Comparison of ENCODE assay signal across 23 cellular contexts in the genomic region with DNA sequence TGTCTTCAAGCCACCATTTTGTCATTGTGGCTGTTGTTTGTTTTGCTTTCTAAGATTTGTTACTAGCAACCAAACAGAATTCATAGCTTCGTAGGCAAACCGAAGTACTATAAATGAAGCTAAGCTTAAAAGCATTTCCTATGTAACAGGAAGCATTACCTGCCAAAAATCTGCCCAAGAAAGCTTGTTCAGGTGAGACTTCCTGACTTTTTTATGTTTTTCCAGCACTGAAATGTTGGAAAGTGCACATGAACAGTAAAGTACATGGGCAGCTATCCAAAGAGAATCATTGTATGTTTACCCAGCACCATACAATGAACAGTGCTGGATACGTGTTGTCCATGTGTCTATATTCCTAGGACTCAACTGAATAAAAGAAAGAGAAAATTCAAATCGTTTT.
DNase-seq lines count a peak whose midpoint lies in the region; ATAC-seq and TF ChIP-seq lines count a peak whose summit lies in the region.
"Had no signal": no experiment of that assay in that cellular context is flagged by ENCODE, and none has a peak within 500 bp of the region (broad histone marks: within the 10 kb centered on the region; RNA-seq: fewer than 3 reads in every experiment).

No MANE protein-coding gene starts in this region.

- no peaks in the 10 kb centered on the region for H3K9me3 ChIP-seq in SK-N-SH
- H3K9me3 ChIP-seq: HAP-1 had no signal

- H3K4me1 ChIP-seq in SK-N-SH (ENCODE audit: control insufficient read depth in 1 of 2, insufficient read depth in 2 of 2, low read depth in 1 of 2, low read length in 1 of 2): peaks cover 0 to 16% of the 10 kb centered on the region in 2 experiments; a peak in 3 of 4 replicates
- H3K4me1 ChIP-seq: HAP-1 had no signal

- no peaks in the 10 kb centered on the region for H3K36me3 ChIP-seq in SK-N-SH (replicated peaks in 1 of 2; ENCODE audit: control insufficient read depth in 1 of 2, insufficient read depth in 2 of 2, low read length in 1 of 2)
- H3K36me3 ChIP-seq: HAP-1 had no signal

- TF ChIP-seq CTCF in SK-N-SH (IDR thresholded peaks at IDR 0.05): no peak

- TF ChIP-seq RAD21 in SK-N-SH (IDR thresholded peaks at IDR 0.05; ENCODE audit: low read length): no peak

- TF ChIP-seq EP300 in SK-N-SH (IDR thresholded peaks at IDR 0.05; ENCODE audit: borderline replicate concordance in 1 of 2, low read depth in 1 of 2, low read length in 1 of 2): no peak

- no peak overlapping the region for H3K27ac ChIP-seq in SK-N-SH (ENCODE audit: low read depth in 2 of 2, low read length in 1 of 2)
- H3K27ac ChIP-seq: 22Rv1 had no signal

- no peaks in the 10 kb centered on the region for H3K27me3 ChIP-seq in SK-N-SH (ENCODE audit: insufficient read depth)

- H3K4me2 ChIP-seq in SK-N-SH: no peak overlapping the region

- no peaks in the 10 kb centered on the region for H4K20me1 ChIP-seq in SK-N-SH (ENCODE audit: insufficient read depth)

- POLR2A ChIA-PET in SK-N-SH (lab: Yijun Ruan, JAX): no interaction called here

- no peak overlapping the region for H2AFZ ChIP-seq in SK-N-SH (ENCODE audit: low read depth)

- no peak for ATAC-seq in HG03442 (IDR thresholded peaks at IDR 0.05; ENCODE audit: unreplicated experiment)
- ATAC-seq: Panc1, SK-N-SH treated with all-trans-retinoic acid at 6 μM for 48 hours had no signal

- no peak overlapping the region for H3K9ac ChIP-seq in SK-N-SH

- CTCF ChIA-PET in SK-N-SH (lab: Yijun Ruan, JAX): interaction anchor here (1.4 kb wide), 1 partner anchor 15 kb away, joined by 4 read pairs; no protein-coding TSS in a partner anchor

- DNase-seq in NCI-H1092 treated with DMSO at 0.1 percent for 48 hours (lab: John Stamatoyannopoulos, UW) (peak; percentile 32), NCI-H1092 (lab: John Stamatoyannopoulos, UW) (no peak), DMS153 treated with DMSO at 0.1 percent for 48 hours (lab: John Stamatoyannopoulos, UW; ENCODE audit: unreplicated experiment) (peak; percentile 41), NCI-H774 (lab: John Stamatoyannopoulos, UW) (peak; percentile 38), lung microvascular endothelial cell (ENCODE audit: low read depth in 2 of 2) (peak; percentile 27 to 84), NOMO-1 (lab: John Stamatoyannopoulos, UW; ENCODE audit: unreplicated experiment in 2 of 2) (no peak), SK-N-SH (no peak)
- DNase-seq: Calu3; CD4-positive, alpha-beta T cell; DMS79 treated with DMSO at 0.1 percent for 48 hours; Karpas-422; MM.1S; NCI-H1417; NCI-H1930; NCI-H2227 treated with DMSO at 0.1 percent for 48 hours; NCI-H526 treated with DMSO at 0.1 percent for 48 hours; SHP77; T-helper 1 cell had no signal

- H3K4me3 ChIP-seq in SK-N-SH (ENCODE audit: low read depth in 2 of 2, low read length in 1 of 2): no peak overlapping the region
- H3K4me3 ChIP-seq: HAP-1 had no signal

- H3F3A ChIP-seq in SK-N-SH (replicated peaks; ENCODE audit: insufficient read depth): peaks cover 13% of the 10 kb centered on the region

- whole genome bisulfite sequencing in SK-N-SH (ENCODE audit: low lambda C conversion rate): 83% methylated on average over 4 of the region's 4 CpGs

- no peaks in the 10 kb centered on the region for H3K79me2 ChIP-seq in SK-N-SH (ENCODE audit: insufficient read depth)

- H3K9me2 ChIP-seq in SK-N-SH: no peaks in the 10 kb centered on the region

TF ChIP-seq in SK-N-SH, 30 proteins besides CTCF, POLR2A, EP300 and RAD21:
- TF ChIP-seq FOXM1 (IDR thresholded peaks at IDR 0.05; ENCODE audit: low read depth): no peak
- no peak for TF ChIP-seq MEF2A (IDR thresholded peaks at IDR 0.05; ENCODE audit: borderline replicate concordance, low read depth)
- TF ChIP-seq TAF1 (IDR thresholded peaks at IDR 0.05; ENCODE audit: borderline replicate concordance, low read depth, low read length): no peak
- TF ChIP-seq, protein P1, sequence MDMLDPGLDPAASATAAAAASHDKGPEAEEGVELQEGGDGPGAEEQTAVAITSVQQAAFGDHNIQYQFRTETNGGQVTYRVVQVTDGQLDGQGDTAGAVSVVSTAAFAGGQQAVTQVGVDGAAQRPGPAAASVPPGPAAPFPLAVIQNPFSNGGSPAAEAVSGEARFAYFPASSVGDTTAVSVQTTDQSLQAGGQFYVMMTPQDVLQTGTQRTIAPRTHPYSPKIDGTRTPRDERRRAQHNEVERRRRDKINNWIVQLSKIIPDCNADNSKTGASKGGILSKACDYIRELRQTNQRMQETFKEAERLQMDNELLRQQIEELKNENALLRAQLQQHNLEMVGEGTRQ (IDR thresholded peaks at IDR 0.05; ENCODE audit: borderline replicate concordance, low read depth, low read length): no peak
- TF ChIP-seq EZH2phosphoT487 (IDR thresholded peaks at IDR 0.05; ENCODE audit: borderline replicate concordance, low read depth): no peak
- TF ChIP-seq, protein P2, sequence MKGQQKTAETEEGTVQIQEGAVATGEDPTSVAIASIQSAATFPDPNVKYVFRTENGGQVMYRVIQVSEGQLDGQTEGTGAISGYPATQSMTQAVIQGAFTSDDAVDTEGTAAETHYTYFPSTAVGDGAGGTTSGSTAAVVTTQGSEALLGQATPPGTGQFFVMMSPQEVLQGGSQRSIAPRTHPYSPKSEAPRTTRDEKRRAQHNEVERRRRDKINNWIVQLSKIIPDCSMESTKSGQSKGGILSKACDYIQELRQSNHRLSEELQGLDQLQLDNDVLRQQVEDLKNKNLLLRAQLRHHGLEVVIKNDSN (IDR thresholded peaks at IDR 0.05; ENCODE audit: borderline replicate concordance, low read depth): no peak
- TF ChIP-seq, protein P3, sequence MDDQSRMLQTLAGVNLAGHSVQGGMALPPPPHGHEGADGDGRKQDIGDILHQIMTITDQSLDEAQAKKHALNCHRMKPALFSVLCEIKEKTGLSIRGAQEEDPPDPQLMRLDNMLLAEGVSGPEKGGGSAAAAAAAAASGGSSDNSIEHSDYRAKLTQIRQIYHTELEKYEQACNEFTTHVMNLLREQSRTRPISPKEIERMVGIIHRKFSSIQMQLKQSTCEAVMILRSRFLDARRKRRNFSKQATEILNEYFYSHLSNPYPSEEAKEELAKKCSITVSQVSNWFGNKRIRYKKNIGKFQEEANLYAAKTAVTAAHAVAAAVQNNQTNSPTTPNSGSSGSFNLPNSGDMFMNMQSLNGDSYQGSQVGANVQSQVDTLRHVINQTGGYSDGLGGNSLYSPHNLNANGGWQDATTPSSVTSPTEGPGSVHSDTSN (IDR thresholded peaks at IDR 0.05): no peak
- TF ChIP-seq SMC3 (IDR thresholded peaks at IDR 0.05; ENCODE audit: low read depth, low read length): no peak
- no peak for TF ChIP-seq TEAD4 (IDR thresholded peaks at IDR 0.05; ENCODE audit: borderline replicate concordance, insufficient read depth)
- no peak for TF ChIP-seq MXI1 (IDR thresholded peaks at IDR 0.05; ENCODE audit: low read depth, low read length)
- TF ChIP-seq RCOR1 (IDR thresholded peaks at IDR 0.05; ENCODE audit: low read length): no peak

Comparison
In these comparisons a context has a peak if more than half of its experiments do, and no peak if none do; other contexts are left out.
1. DNase-seq: peak in NCI-H1092 treated with DMSO at 0.1 percent for 48 hours (single experiment), DMS153 treated with DMSO at 0.1 percent for 48 hours (single experiment), NCI-H774 (single experiment) and lung microvascular endothelial cell (2 of 2); none in NCI-H1092 (single experiment), NOMO-1 (0 of 2) and SK-N-SH (single experiment).